8 cellular contexts compared by ENCODE assay signal in genomic region chr13:110387451-110388140, GRCh38.
DNase-seq lines count a peak whose midpoint lies in the region; ATAC-seq, FAIRE-seq and TF ChIP-seq lines count a peak whose summit lies in the region.

No MANE protein-coding gene starts in this region.

- peaks cover 13% of the 10 kb centered on the region for H3K9me3 ChIP-seq in SJSA1 (replicated peaks)
- no peaks in the 10 kb centered on the region for H3K9me3 ChIP-seq in keratinocyte (ENCODE audit: control insufficient read depth, low read depth, low read length)
- H3K9me3 ChIP-seq in transverse colon = no peaks in the 10 kb centered on the region

- H3K9me3 Mint-ChIP-seq in activated CD8-positive, alpha-beta memory T cell treated with anti-CD3 and anti-CD28 coated beads, Interleukin-2, amount 10 ng/mL, durations not matched to agents 7 days and 5 days (ENCODE audit: low read depth) = peaks cover 12% of the 10 kb centered on the region

- TF ChIP-seq CTCF in keratinocyte (optimal IDR thresholded peaks at IDR 0.05 in 1 of 3, IDR thresholded peaks at IDR 0.05 in 1 of 3, conservative IDR thresholded peaks at IDR 0.05 in 1 of 3; ENCODE audit: extremely low read depth in 1 of 3, insufficient read depth in 2 of 3, low read length in 3 of 3) = no peak
- no peak for TF ChIP-seq CTCF in transverse colon (IDR thresholded peaks at IDR 0.05)

- 37 to 41% methylated on average over 6 to 23 of the region's 26 CpGs for WGBS in transverse colon (ENCODE audit: low coverage in 1 of 2), 2 donors

- H3K4me1 ChIP-seq in SJSA1 (replicated peaks) (peaks cover 61% of the 10 kb centered on the region), keratinocyte (ENCODE audit: control insufficient read depth, extremely low read depth, insufficient read depth, low read length) (peaks cover 20% of the 10 kb centered on the region), transverse colon (peaks cover 3 to 12% (median 11%) of the 10 kb centered on the region in 4 donors)

- H3K4me2 ChIP-seq in keratinocyte (ENCODE audit: control insufficient read depth, extremely low read depth, insufficient read depth, low read depth, low read length) = peak overlapping the region; percentile 79

- peaks cover 25% of the 10 kb centered on the region for H3K36me3 ChIP-seq in SJSA1
- peaks cover 0 to 4% of the 10 kb centered on the region in 2 experiments for H3K36me3 ChIP-seq in keratinocyte (ENCODE audit: control insufficient read depth in 2 of 2, extremely low read depth in 1 of 2, insufficient read depth in 2 of 2, low read length in 2 of 2)
- H3K36me3 ChIP-seq in transverse colon = no peaks in the 10 kb centered on the region

- TF ChIP-seq EP300 in transverse colon (IDR thresholded peaks at IDR 0.05; ENCODE audit: low read depth) = no peak

- CTCF ChIA-PET in activated CD8-positive, alpha-beta memory T cell treated with anti-CD3 and anti-CD28 coated beads, Interleukin-2, amount 10 ng/mL, durations not matched to agents 7 days and 5 days (lab: Charles Lee) = no interaction called here

- H3K79me2 ChIP-seq in keratinocyte (ENCODE audit: control insufficient read depth, insufficient read depth, low read length) = peaks cover 26% of the 10 kb centered on the region

- no peaks in the 10 kb centered on the region for H3K27me3 ChIP-seq in SJSA1 (replicated peaks)
- H3K27me3 ChIP-seq in keratinocyte (ENCODE audit: control insufficient read depth, extremely low read depth, insufficient read depth, low read length) = no peaks in the 10 kb centered on the region
- no peaks in the 10 kb centered on the region for H3K27me3 ChIP-seq in transverse colon

- no peak overlapping the region for H3K27ac Mint-ChIP-seq in activated CD8-positive, alpha-beta memory T cell treated with anti-CD3 and anti-CD28 coated beads, Interleukin-2, amount 10 ng/mL, durations not matched to agents 7 days and 5 days

- no peak overlapping the region for H3K4me3 ChIP-seq in SJSA1
- H3K4me3 ChIP-seq in keratinocyte (ENCODE audit: control insufficient read depth in 2 of 3, extremely low read depth in 1 of 3, insufficient read depth in 2 of 3, low read depth in 1 of 3, low read length in 3 of 3) = peak overlapping the region in 2 of 3 experiments; percentile 4 to 40
- H3K4me3 ChIP-seq in transverse colon = no peak overlapping the region

- peak overlapping the region; percentile 50 for H2AFZ ChIP-seq in keratinocyte (ENCODE audit: control insufficient read depth, low read length)

- H3K27ac ChIP-seq in SJSA1 (peak overlapping the region; percentile 99), keratinocyte (ENCODE audit: control insufficient read depth, insufficient read depth, low read length) (peak overlapping the region; percentile 67), transverse colon (peak overlapping the region; percentile 77 to 94 (median 88))

- H3K36me3 Mint-ChIP-seq in activated CD8-positive, alpha-beta memory T cell treated with anti-CD3 and anti-CD28 coated beads, Interleukin-2, amount 10 ng/mL, durations not matched to agents 7 days and 5 days = peaks cover 3% of the 10 kb centered on the region

- H4K20me1 ChIP-seq in keratinocyte (ENCODE audit: control insufficient read depth, extremely low read depth, insufficient read depth, low read length) = no peaks in the 10 kb centered on the region

- DNase-seq in SJSA1 (ENCODE audit: low read depth in 1 of 2, low spot score in 2 of 2) = peak in 1 of 2 experiments; percentile 61
- DNase-seq in keratinocyte (ENCODE audit: low read depth, low spot score) = no peak
- DNase-seq in transverse colon = peak; percentile 36
- DNase-seq in activated CD8-positive, alpha-beta memory T cell treated with anti-CD3 and anti-CD28 coated beads, Interleukin-2, amount 10 ng/mL, durations not matched to agents 7 days and 5 days = no peak
- no peak for DNase-seq in OCI-M2 (lab: John Stamatoyannopoulos, UW; ENCODE audit: unreplicated experiment)

- intact Hi-C loops in transverse colon (cut with DNase I; ENCODE audit: low total_unique reads) = no loop called here

- H3K9ac ChIP-seq in keratinocyte (ENCODE audit: control insufficient read depth, extremely low read depth, insufficient read depth, low read length) = peak overlapping the region; percentile 55

- peak; percentile 57 for FAIRE-seq in keratinocyte (lab: Jason Lieb, UNC)

- ATAC-seq in GM18868 (IDR thresholded peaks at IDR 0.05; ENCODE audit: unreplicated experiment) (peak; percentile 70), HG02840 (IDR thresholded peaks at IDR 0.05; ENCODE audit: low FRiP score, unreplicated experiment) (peak; percentile 93), GM19455 (IDR thresholded peaks at IDR 0.05; ENCODE audit: unreplicated experiment) (no peak)
- no peak for ATAC-seq in activated CD8-positive, alpha-beta memory T cell treated with anti-CD3 and anti-CD28 coated beads, Interleukin-2, amount 10 ng/mL, durations not matched to agents 7 days and 5 days

- peaks cover 3% of the 10 kb centered on the region for H3K4me1 Mint-ChIP-seq in activated CD8-positive, alpha-beta memory T cell treated with anti-CD3 and anti-CD28 coated beads, Interleukin-2, amount 10 ng/mL, durations not matched to agents 7 days and 5 days

- no peak overlapping the region for H3K4me3 Mint-ChIP-seq in activated CD8-positive, alpha-beta memory T cell treated with anti-CD3 and anti-CD28 coated beads, Interleukin-2, amount 10 ng/mL, durations not matched to agents 7 days and 5 days

- no peak for TF ChIP-seq POLR2A in transverse colon (IDR thresholded peaks at IDR 0.05)

- H3K27me3 Mint-ChIP-seq in activated CD8-positive, alpha-beta memory T cell treated with anti-CD3 and anti-CD28 coated beads, Interleukin-2, amount 10 ng/mL, durations not matched to agents 7 days and 5 days = peaks cover 38% of the 10 kb centered on the region

- in situ Hi-C loops in transverse colon (cut with MboI; ENCODE audit: low pct_ligation_motif_present in 1 of 4, low pct_unique_long_range_greater_than_20kb in 1 of 4, low sequenced_read_pairs in 3 of 4) = no loop called here

- dilution Hi-C loops in keratinocyte (cut with MboI; ENCODE audit: extremely low pct_ligation_motif_present, low sequenced_read_pairs) = no loop called here

- peaks cover 2% of the 10 kb centered on the region for H3K9me1 ChIP-seq in keratinocyte (ENCODE audit: control insufficient read depth, extremely low read depth, insufficient read depth, low read length)

Comparison
In these comparisons a context has a peak if more than half of its experiments do, and no peak if none do; other contexts are left out.
1. ATAC-seq: peak in GM18868 (single experiment) and HG02840 (single experiment); none in GM19455 (single experiment) and activated CD8-positive, alpha-beta memory T cell treated with anti-CD3 and anti-CD28 coated beads, Interleukin-2, amount 10 ng/mL, durations not matched to agents 7 days and 5 days (single experiment).
2. H3K4me3 ChIP-seq: peak in keratinocyte (2 of 3); none in SJSA1 (single experiment) and transverse colon (0 of 4).
3. Peak in every context shown above with its lines, with median percentiles within 50 percentile points of each other: H3K27ac ChIP-seq.